Comparison of ENCODE assay signal across 8 cellular contexts in genomic region chr19:11738746-11739620, GRCh38. TPM values are rescaled to one million over a fixed set of nuclear protein-coding genes. Genes with fewer than 3 reads are reported as not detected.
A peak's percentile ranks its signal among the peaks of the same experiment; 100 is the strongest.
DNase-seq lines count a peak whose midpoint lies in the region; ATAC-seq and TF ChIP-seq lines count a peak whose summit lies in the region.

ZNF823 (minus strand) TSS chr19:11738946; CDS start chr19:11738819, 127 bp downstream.

- H3K4me1 ChIP-seq in left ventricle myocardium inferior (peaks cover 34% of the 10 kb centered on the region), upper lobe of right lung (peaks cover 16% of the 10 kb centered on the region)

- intact Hi-C loops in left ventricle myocardium inferior (cut with micrococcal nuclease): no loop called here
- intact Hi-C loops in posterior vena cava (cut with DNase I): no loop called here
- intact Hi-C loops in upper lobe of right lung (cut with DNase I): no loop called here

- in situ Hi-C loops in GM13977 (cut with MboI; ENCODE audit: low pct_unique_long_range_greater_than_20kb, low sequenced_read_pairs, unreplicated experiment): no loop called here

- DNase-seq in GM13977 (ENCODE audit: low spot score) (peak; percentile 96), NCI-H1436 treated with DMSO at 0.1 percent for 48 hours (lab: John Stamatoyannopoulos, UW) (peak; percentile 89), T-helper 1 cell (peak; percentile 85 to 97 (median 93)), amygdala (lab: John Stamatoyannopoulos, UW) (peak; percentile 50 to 100 (median 96)), left ventricle myocardium inferior (peak; percentile 99), posterior vena cava (ENCODE audit: low spot score) (peak; percentile 99), upper lobe of right lung (peak; percentile 98)

- H3K4me3 ChIP-seq in left ventricle myocardium inferior: peak within 1 kb of the TSS; percentile 99
- peak within 1 kb of the TSS; percentile 70 for H3K4me3 ChIP-seq in upper lobe of right lung

- H3K27ac ChIP-seq in left ventricle myocardium inferior (replicated peaks) (peak within 1 kb of the TSS; percentile 92), upper lobe of right lung (peak within 1 kb of the TSS; percentile 91)

- H3K9me3 ChIP-seq in left ventricle myocardium inferior (replicated peaks) (no peaks in the 10 kb centered on the region), upper lobe of right lung (no peaks in the 10 kb centered on the region)

- H3K27me3 ChIP-seq in left ventricle myocardium inferior (ENCODE audit: low read depth) (no peaks in the 10 kb centered on the region), upper lobe of right lung (no peaks in the 10 kb centered on the region)

- ATAC-seq in HG02852 (IDR thresholded peaks at IDR 0.05; ENCODE audit: unreplicated experiment) (peak; percentile 91), upper lobe of right lung (peak; percentile 99)

- no peak for TF ChIP-seq CTCF in GM13977 (IDR thresholded peaks at IDR 0.05; ENCODE audit: extremely low read depth, insufficient read depth, missing control alignments)
- TF ChIP-seq CTCF in left ventricle myocardium inferior (IDR thresholded peaks at IDR 0.05; ENCODE audit: borderline replicate concordance): no peak
- TF ChIP-seq CTCF in upper lobe of right lung (IDR thresholded peaks at IDR 0.05): no peak

- H3K36me3 ChIP-seq in left ventricle myocardium inferior: no peaks in the 10 kb centered on the region
- no peaks in the 10 kb centered on the region for H3K36me3 ChIP-seq in upper lobe of right lung

RNA-seq across cellular contexts. Expression of gene ZNF823, which starts in this region (rescaled TPM):
- 3.3 TPM for total RNA-seq in left ventricle myocardium inferior
- total RNA-seq in posterior vena cava: 1 to 10 TPM; 4.5 to 5.4 TPM
- total RNA-seq in upper lobe of right lung: 5.6 TPM

Comparison
In these comparisons a context has a peak if more than half of its experiments do, and no peak if none do; other contexts are left out.
1. Peak in every context shown above with its lines: DNase-seq, ATAC-seq, H3K4me3 ChIP-seq and H3K27ac ChIP-seq.